ENCODE assay signal across 8 cellular contexts in the genomic region with DNA sequence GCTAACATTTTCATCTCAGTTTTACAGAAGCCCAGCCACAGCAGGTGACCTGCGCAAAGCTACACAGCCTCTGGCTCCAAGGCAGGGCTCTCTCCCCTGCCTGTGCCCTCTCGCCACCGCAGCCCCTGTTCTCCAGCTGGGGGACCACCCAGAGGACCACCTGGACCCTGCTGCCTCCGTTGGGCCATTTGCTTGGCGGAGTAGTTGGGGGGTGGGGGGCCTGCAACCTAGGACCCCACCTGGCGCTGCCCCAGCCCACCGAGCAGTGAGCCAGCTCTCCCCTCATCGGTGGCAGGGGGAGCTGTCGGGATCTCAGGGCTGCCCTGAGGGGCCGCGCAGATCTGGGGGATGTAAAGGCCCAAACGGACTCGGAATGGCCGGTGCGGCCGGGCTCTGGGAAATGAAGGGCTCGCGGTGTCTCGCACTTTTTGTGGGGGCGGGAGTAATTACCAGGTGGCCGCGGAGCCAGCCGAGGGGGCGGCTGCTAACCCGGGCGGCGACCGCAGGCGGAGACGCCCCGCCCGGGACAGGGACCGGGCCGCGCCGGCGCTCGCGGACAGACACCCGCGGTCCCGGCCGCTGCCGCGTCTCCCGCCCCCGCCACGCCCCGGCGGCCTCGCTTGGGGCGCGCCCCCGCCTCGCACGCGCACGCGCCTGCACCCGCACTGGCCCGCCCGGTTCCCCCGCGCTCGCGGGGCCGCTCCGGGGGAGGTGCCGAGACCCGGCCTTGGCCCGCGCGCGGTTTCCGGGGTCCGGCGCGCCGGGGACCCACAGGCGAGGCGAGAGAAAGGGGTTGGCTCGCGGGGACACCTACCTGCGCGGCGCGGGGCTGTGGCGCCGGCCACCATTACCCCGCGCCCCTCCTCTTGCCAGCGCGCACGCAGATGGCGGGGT. TPM values are rescaled to one million over a fixed set of nuclear protein-coding genes. Genes with fewer than 3 reads are reported as not detected.
DNase-seq lines count a peak whose midpoint lies in the region; ATAC-seq, FAIRE-seq and TF ChIP-seq lines count a peak whose summit lies in the region.

No MANE protein-coding gene starts in this region.

- H3K27me3 ChIP-seq in naive thymus-derived CD4-positive, alpha-beta T cell (ENCODE audit: control insufficient read depth in 2 of 2, insufficient read depth in 2 of 2, low read length in 2 of 2), result no peaks in the 10 kb centered on the region

- no peaks in the 10 kb centered on the region for H3K36me3 ChIP-seq in naive thymus-derived CD4-positive, alpha-beta T cell (ENCODE audit: control insufficient read depth in 2 of 3, insufficient read depth in 3 of 3, low read length in 3 of 3)

- peaks cover 16% of the 10 kb centered on the region for H3K36me3 Mint-ChIP-seq in Calu3 (ENCODE audit: insufficient read depth, unreplicated experiment)
- H3K36me3 Mint-ChIP-seq in naive thymus-derived CD4-positive, alpha-beta T cell, result peaks cover 0 to 36% (median 0%) of the 10 kb centered on the region in 5 donors

- no peak for TF ChIP-seq CTCF in Calu3 (IDR thresholded peaks at IDR 0.05; ENCODE audit: unreplicated experiment)

- FAIRE-seq in RCC 7860 (lab: Jason Lieb, UNC), result no peak

- BruUV-seq in Calu3 (replicated peaks; lab: Mats Ljungman, UMichigan), result no TSS peak

- H3K4me3 Mint-ChIP-seq in Calu3 (ENCODE audit: low read depth, unreplicated experiment), result peak overlapping the region; percentile 62
- H3K4me3 Mint-ChIP-seq in naive thymus-derived CD4-positive, alpha-beta T cell, result peak overlapping the region; percentile 72 to 90 (median 82)

- H3K4me1 Mint-ChIP-seq in Calu3 (ENCODE audit: low read depth, unreplicated experiment), result peaks cover 16% of the 10 kb centered on the region
- H3K4me1 Mint-ChIP-seq in naive thymus-derived CD4-positive, alpha-beta T cell, result peaks cover 50 to 85% (median 82%) of the 10 kb centered on the region in 7 donors

- H3K27ac ChIP-seq in epithelial cell of prostate, result peak overlapping the region; percentile 12
- peak overlapping the region; percentile 60 for H3K27ac ChIP-seq in naive thymus-derived CD4-positive, alpha-beta T cell (ENCODE audit: low read depth, low read length)

- H3K27ac Mint-ChIP-seq in Calu3 (ENCODE audit: unreplicated experiment), result no peak overlapping the region
- peak overlapping the region in 6 of 9 donors; percentile 47 to 96 (median 74) for H3K27ac Mint-ChIP-seq in naive thymus-derived CD4-positive, alpha-beta T cell

- CTCF ChIA-PET in Calu3 (lab: Charles Lee), result no interaction called here
- CTCF ChIA-PET in naive thymus-derived CD4-positive, alpha-beta T cell (lab: Charles Lee), result interaction anchor here (0.6 kb wide), 1 partner anchor 17 kb away, joined by 4 read pairs; no protein-coding TSS in a partner anchor

- H3K9me3 Mint-ChIP-seq in Calu3 (ENCODE audit: low read depth, unreplicated experiment), result no peaks in the 10 kb centered on the region
- H3K9me3 Mint-ChIP-seq in naive thymus-derived CD4-positive, alpha-beta T cell, result peaks cover 0 to 10% (median 0%) of the 10 kb centered on the region in 11 donors

- peaks cover 52 to 59% of the 10 kb centered on the region in 2 donors for H3K4me1 ChIP-seq in naive thymus-derived CD4-positive, alpha-beta T cell (ENCODE audit: control insufficient read depth in 2 of 2, insufficient read depth in 2 of 2, low read length in 2 of 2)

- peaks cover 30% of the 10 kb centered on the region for H3K27me3 Mint-ChIP-seq in Calu3 (ENCODE audit: unreplicated experiment)
- no peaks in the 10 kb centered on the region for H3K27me3 Mint-ChIP-seq in naive thymus-derived CD4-positive, alpha-beta T cell

- POLR2A ChIA-PET in naive thymus-derived CD4-positive, alpha-beta T cell (lab: Charles Lee), result interaction anchor here (0.7 to 2.4 kb wide), 5 partner anchors 8 to 26 kb away, joined by 5 to 26 read pairs (median 9); a partner anchor contains a TSS

- H3K4me3 ChIP-seq in naive thymus-derived CD4-positive, alpha-beta T cell (ENCODE audit: low read length), result peak overlapping the region; percentile 43

- DNase-seq in Calu3 (peak; percentile 47), epithelial cell of prostate (ENCODE audit: low read depth, low spot score) (no peak), SKM-1 (lab: John Stamatoyannopoulos, UW; ENCODE audit: unreplicated experiment) (no peak), RCC 7860 (ENCODE audit: low spot score) (no peak)
- peak; percentile 39 for DNase-seq in activated CD4-positive, alpha-beta T cell treated with anti-CD3 and anti-CD28 coated beads, Interleukin-2, amount 50 U/mL, for 1 hour
- DNase-seq in naive thymus-derived CD4-positive, alpha-beta T cell, result peak in 5 of 9 donors; percentile 30 to 74 (median 41)
- no peak for DNase-seq in effector CD8-positive, alpha-beta T cell (lab: John Stamatoyannopoulos, UW)

- intact Hi-C loops in Calu3 (cut with micrococcal nuclease; ENCODE audit: unreplicated experiment), result no loop called here
- intact Hi-C loops in naive thymus-derived CD4-positive, alpha-beta T cell (cut with micrococcal nuclease), result loop anchor here in 1 of 2 donors (5.0 kb wide), 1 partner anchor 496 kb away; no protein-coding TSS in a partner anchor

- H3K9me3 ChIP-seq in naive thymus-derived CD4-positive, alpha-beta T cell (ENCODE audit: control insufficient read depth in 2 of 3, low read length in 3 of 3), result no peaks in the 10 kb centered on the region

- peak; percentile 30 for ATAC-seq in HG02852 (IDR thresholded peaks at IDR 0.05; ENCODE audit: unreplicated experiment)
- peak; percentile 67 for ATAC-seq in naive thymus-derived CD4-positive, alpha-beta T cell

RNA-seq across cellular contexts. Expression of a gene that starts 8.6 kb away (rescaled TPM):
- total RNA-seq in Calu3 (2022), result not detected in 2 replicates
- total RNA-seq in naive thymus-derived CD4-positive, alpha-beta T cell, result 10 to 100 TPM in 1 of 5 experiments, 1 to 10 TPM in 3, under 1 TPM in 1; 0.86 to 38.6 (median 2.3) TPM
- polyA plus RNA-seq in naive thymus-derived CD4-positive, alpha-beta T cell, result under 1 TPM in 1 of 2 donors, not detected in 1; 0.67 TPM

Comparison
In these comparisons a context has a peak if more than half of its experiments do, and no peak if none do; other contexts are left out.
1. DNase-seq: peak in Calu3 (single experiment), activated CD4-positive, alpha-beta T cell treated with anti-CD3 and anti-CD28 coated beads, Interleukin-2, amount 50 U/mL, for 1 hour (single experiment) and naive thymus-derived CD4-positive, alpha-beta T cell (5 of 9); none in epithelial cell of prostate (single experiment), SKM-1 (single experiment), effector CD8-positive, alpha-beta T cell (single experiment) and RCC 7860 (single experiment).